Comparison of ENCODE assay signal across 27 cellular contexts in genomic region chr5:125298711-125299379, GRCh38.
DNase-seq lines count a peak whose midpoint lies in the region; ATAC-seq and TF ChIP-seq lines count a peak whose summit lies in the region.
"Had no signal": no experiment of that assay in that cellular context is flagged by ENCODE, and none has a peak within 500 bp of the region (broad histone marks: within the 10 kb centered on the region; RNA-seq: fewer than 3 reads in every experiment).

No MANE protein-coding gene starts in this region.

- no peaks in the 10 kb centered on the region for H3K27me3 Mint-ChIP-seq in endodermal cell (ENCODE audit: insufficient read depth)
- H3K27me3 Mint-ChIP-seq: activated B cell treated with CpG ODN at 0.5 μM for 24 hours; activated naive CD8-positive, alpha-beta T cell; activated T-helper 17 cell treated with anti-CD3 and anti-CD28 coated beads, Interleukin-2, amount 50 U/mL, for 72 hours; CD8-positive, alpha-beta memory T cell had no signal

- no peak overlapping the region for H3K23ac ChIP-seq in mesendoderm (ENCODE audit: low read length)

- H3K79me1 ChIP-seq in mesendoderm (ENCODE audit: low read length), result no peaks in the 10 kb centered on the region

- no peak overlapping the region for H2AK5ac ChIP-seq in mesendoderm (ENCODE audit: low read length)

- TF ChIP-seq CTCF in HCT116 (IDR thresholded peaks at IDR 0.05 in 2 of 3, conservative IDR thresholded peaks at IDR 0.05 in 1 of 3; ENCODE audit: borderline replicate concordance in 1 of 3, insufficient read depth in 1 of 3, low read depth in 2 of 3, low read length in 2 of 3), result no peak
- no peak for TF ChIP-seq CTCF in endodermal cell (conservative IDR thresholded peaks at IDR 0.05)
- TF ChIP-seq CTCF in parathyroid adenoma (IDR thresholded peaks at IDR 0.05), result no peak
- no peak for TF ChIP-seq CTCF in right lobe of liver (IDR thresholded peaks at IDR 0.05)

- H4K20me1 ChIP-seq in HCT116 (ENCODE audit: insufficient read depth), result no peaks in the 10 kb centered on the region

- no peak overlapping the region for H2BK120ac ChIP-seq in mesendoderm (ENCODE audit: low read depth, low read length)

- CTCF ChIA-PET in HCT116 (lab: Charles Lee), result no interaction called here

- TF ChIP-seq RAD21 in HCT116 (IDR thresholded peaks at IDR 0.05; ENCODE audit: low read depth), result no peak

- intact Hi-C loops in HCT116 (cut with micrococcal nuclease) (no loop called here), right lobe of liver (cut with DNase I) (no loop called here)

- H3K27me3 ChIP-seq in HCT116 (ENCODE audit: insufficient read depth, low read length) (no peaks in the 10 kb centered on the region), endodermal cell (ENCODE audit: control insufficient read depth, insufficient read depth, low read length, poor library complexity, severe bottlenecking) (no peaks in the 10 kb centered on the region), parathyroid adenoma (ENCODE audit: control insufficient read depth, insufficient read depth, low read length) (no peaks in the 10 kb centered on the region), mesendoderm (ENCODE audit: insufficient read depth, low read length, poor library complexity) (no peaks in the 10 kb centered on the region), right lobe of liver (no peaks in the 10 kb centered on the region)
- H3K27me3 ChIP-seq: body of pancreas, tibial nerve had no signal

- POLR2A ChIA-PET in HCT116 (lab: Charles Lee), result no interaction called here

- H3K4me2 ChIP-seq in HCT116 (ENCODE audit: low read length), result no peak overlapping the region
- H3K4me2 ChIP-seq in parathyroid adenoma (ENCODE audit: low read length), result no peak overlapping the region
- H3K4me2 ChIP-seq in mesendoderm (ENCODE audit: low read length), result no peak overlapping the region
- H3K4me2 ChIP-seq: KMS-11 had no signal

- H2BK15ac ChIP-seq in mesendoderm (replicated peaks; ENCODE audit: low read depth), result no peak overlapping the region

- H3K4me3 ChIP-seq in HCT116 (replicated peaks in 1 of 2; ENCODE audit: low read depth in 1 of 2, low read length in 2 of 2) (no peak overlapping the region), endodermal cell (ENCODE audit: low read length) (no peak overlapping the region), parathyroid adenoma (ENCODE audit: low read depth, low read length) (no peak overlapping the region), mesendoderm (ENCODE audit: low read length) (no peak overlapping the region), right lobe of liver (no peak overlapping the region)
- H3K4me3 ChIP-seq: body of pancreas, skin epidermis, tibial nerve had no signal

- RAD21 ChIA-PET in HCT116 (lab: Charles Lee; ENCODE audit: low non-redundant PET in 1 of 2, low total read pairs in 2 of 2, uncharacterized antibody in 2 of 2, unreplicated experiment in 2 of 2), result no interaction called here

- no peaks in the 10 kb centered on the region for H3K9me3 Mint-ChIP-seq in endodermal cell
- H3K9me3 Mint-ChIP-seq: activated B cell treated with CpG ODN at 0.5 μM for 24 hours; activated T-helper 17 cell treated with anti-CD3 and anti-CD28 coated beads, Interleukin-2, amount 50 U/mL, for 72 hours had no signal

- H4K8ac ChIP-seq in mesendoderm (ENCODE audit: low read depth, low read length), result no peak overlapping the region

- H2AFZ ChIP-seq in HCT116 (ENCODE audit: low read depth, low read length, poor library complexity, severe bottlenecking) (no peak overlapping the region), parathyroid adenoma (peak overlapping the region; percentile 29)

- ATAC-seq in HCT116, result 0 out of 2 replicates have a peak, but pooled peaks have one; percentile 9
- no peak for ATAC-seq in GM18909 (IDR thresholded peaks at IDR 0.05; ENCODE audit: poor library complexity, unreplicated experiment)
- ATAC-seq in right lobe of liver, result no peak
- ATAC-seq: activated T-helper 17 cell treated with anti-CD3 and anti-CD28 coated beads, Interleukin-2, amount 50 U/mL, for 72 hours; body of pancreas; natural killer cell; stimulated activated naive CD8-positive, alpha-beta T cell treated with anti-CD3 and anti-CD28 coated beads, Interleukin-15, Interleukin-2, amounts not matched to agents 100 U/mL and 50 U/mL, for 24 hours had no signal

- H3K36me3 ChIP-seq in HCT116 (ENCODE audit: control insufficient read depth in 1 of 2, insufficient read depth in 2 of 2, low read length in 2 of 2) (no peaks in the 10 kb centered on the region), endodermal cell (ENCODE audit: control insufficient read depth, insufficient read depth, low read length) (no peaks in the 10 kb centered on the region), parathyroid adenoma (ENCODE audit: control insufficient read depth, insufficient read depth, low read length) (no peaks in the 10 kb centered on the region), mesendoderm (ENCODE audit: control insufficient read depth, insufficient read depth, low read length) (no peaks in the 10 kb centered on the region), right lobe of liver (no peaks in the 10 kb centered on the region)
- H3K36me3 ChIP-seq: tibial nerve had no signal

- BruUV-seq in HCT116 (replicated peaks; lab: Mats Ljungman, UMichigan), result no TSS peak

- WGBS in endodermal cell (ENCODE audit: insufficient coverage in 1 of 2, insufficient read length in 1 of 2), 2 experiments, result 82 to 100% methylated on average over 1 of the region's 1 CpG
- no CpG with 5 or more reads among the region's 1 CpG for WGBS in mesendoderm (ENCODE audit: extremely low coverage, insufficient coverage, low lambda C conversion rate)
- 82% methylated on average over 1 of the region's 1 CpG for WGBS in right lobe of liver (ENCODE audit: insufficient coverage, low coverage, low lambda C conversion rate, missing lambda C conversion rate)

- H3K18ac ChIP-seq in mesendoderm (ENCODE audit: low read length), result no peak overlapping the region

- H3K79me2 ChIP-seq in HCT116 (ENCODE audit: insufficient read depth, low read length) (no peaks in the 10 kb centered on the region), parathyroid adenoma (no peaks in the 10 kb centered on the region), mesendoderm (ENCODE audit: control insufficient read depth, insufficient read depth, low read length) (no peaks in the 10 kb centered on the region)

- H3K4me3 Mint-ChIP-seq in endodermal cell, result no peak overlapping the region
- H3K4me3 Mint-ChIP-seq: activated B cell treated with CpG ODN at 0.5 μM for 24 hours; activated naive CD8-positive, alpha-beta T cell; activated T-helper 17 cell treated with anti-CD3 and anti-CD28 coated beads, Interleukin-2, amount 50 U/mL, for 72 hours; CD8-positive, alpha-beta memory T cell; natural killer cell had no signal

- H3K27ac ChIP-seq in HCT116 (ENCODE audit: low read depth, low read length) (no peak overlapping the region), endodermal cell (ENCODE audit: low read depth, low read length) (no peak overlapping the region), parathyroid adenoma (no peak overlapping the region), mesendoderm (ENCODE audit: low read depth, low read length) (no peak overlapping the region), right lobe of liver (no peak overlapping the region)
- H3K27ac ChIP-seq: body of pancreas, KMS-11, skin epidermis, tibial nerve had no signal

- H3K9ac ChIP-seq in HCT116 (ENCODE audit: low read length), result no peak overlapping the region
- H3K9ac ChIP-seq in endodermal cell (ENCODE audit: extremely low read depth, low read length, poor library complexity, severe bottlenecking), result no peak overlapping the region
- no peak overlapping the region for H3K9ac ChIP-seq in parathyroid adenoma
- H3K9ac ChIP-seq in mesendoderm (ENCODE audit: low read length), result no peak overlapping the region
- H3K9ac ChIP-seq: KMS-11 had no signal

- no peaks in the 10 kb centered on the region for H3K9me2 ChIP-seq in HCT116 (ENCODE audit: insufficient read depth)

- H3K27ac Mint-ChIP-seq in endodermal cell, result no peak overlapping the region
- H3K27ac Mint-ChIP-seq: activated B cell treated with CpG ODN at 0.5 μM for 24 hours; activated naive CD8-positive, alpha-beta T cell; activated T-helper 17 cell treated with anti-CD3 and anti-CD28 coated beads, Interleukin-2, amount 50 U/mL, for 72 hours; CD8-positive, alpha-beta memory T cell; natural killer cell had no signal

- H3K36me3 Mint-ChIP-seq in endodermal cell (ENCODE audit: low read depth), result no peaks in the 10 kb centered on the region
- H3K36me3 Mint-ChIP-seq: activated naive CD8-positive, alpha-beta T cell; CD8-positive, alpha-beta memory T cell; natural killer cell had no signal

- DNase-seq in HCT116 (ENCODE audit: low read depth, low spot score) (no peak), NCI-H2227 (lab: John Stamatoyannopoulos, UW; ENCODE audit: unreplicated experiment) (peak; percentile 17), endodermal cell (peak; percentile 48), mesendoderm (no peak), HT-29 (ENCODE audit: low spot score) (no peak), right lobe of liver (no peak)
- DNase-seq: activated B cell treated with CpG ODN at 0.5 μM for 24 hours; activated CD4-positive, alpha-beta T cell treated with anti-CD3 and anti-CD28 coated beads, Interleukin-2, amount 50 U/mL, for 4 hours; activated CD8-positive, alpha-beta memory T cell treated with anti-CD3 and anti-CD28 coated beads, Interleukin-2, amount 50 U/mL, for 4 hours; body of pancreas; CD8-positive, alpha-beta memory T cell; cortex of kidney; glutamatergic neuron; natural killer cell; NCI-H1092; NCI-H510A; NK-92 treated with Interleukin-12 subunit alpha and Interleukin-12 subunit beta, amount 100 ng/mL, for 24 hours; stimulated activated CD4-positive, alpha-beta T cell treated with anti-CD3 and anti-CD28 coated beads, Interleukin-2, amount 100 ng/mL, for 48 hours; stimulated activated naive CD8-positive, alpha-beta T cell treated with anti-CD3 and anti-CD28 coated beads, Interleukin-15, Interleukin-2, amounts not matched to agents 100 U/mL and 50 U/mL, for 24 hours; T-helper 9 cell had no signal

- H3K4me1 ChIP-seq in HCT116 (ENCODE audit: control insufficient read depth in 1 of 2, insufficient read depth in 2 of 2, low read length in 2 of 2) (peaks cover 2 to 10% of the 10 kb centered on the region in 2 experiments; a peak in 3 of 4 replicates), endodermal cell (ENCODE audit: control insufficient read depth, insufficient read depth, low read length) (peaks cover 7% of the 10 kb centered on the region), parathyroid adenoma (peaks cover 12% of the 10 kb centered on the region), mesendoderm (ENCODE audit: control insufficient read depth, low read depth, low read length) (no peaks in the 10 kb centered on the region), right lobe of liver (no peaks in the 10 kb centered on the region)
- H3K4me1 ChIP-seq: body of pancreas, tibial nerve had no signal

- H4K5ac ChIP-seq in mesendoderm (ENCODE audit: low read length), result no peak overlapping the region

- no peak overlapping the region for H3K56ac ChIP-seq in mesendoderm (ENCODE audit: low read length)

- H3K9me3 ChIP-seq in HCT116 (ENCODE audit: control insufficient read depth in 1 of 2, insufficient read depth in 1 of 2, low read depth in 1 of 2, low read length in 2 of 2) (no peaks in the 10 kb centered on the region), endodermal cell (ENCODE audit: control insufficient read depth, low read length) (no peaks in the 10 kb centered on the region), parathyroid adenoma (ENCODE audit: control insufficient read depth, low read length) (no peaks in the 10 kb centered on the region), right lobe of liver (no peaks in the 10 kb centered on the region)
- H3K9me3 ChIP-seq: body of pancreas, tibial nerve had no signal

- H3K4ac ChIP-seq in mesendoderm (ENCODE audit: low read depth, low read length), result no peak overlapping the region

- H2BK5ac ChIP-seq in mesendoderm (ENCODE audit: low read length), result no peak overlapping the region

- TF ChIP-seq POLR2A in HCT116 (IDR thresholded peaks at IDR 0.05; ENCODE audit: borderline replicate concordance, extremely low read depth, insufficient read depth, insufficient read length), result no peak
- TF ChIP-seq POLR2A in right lobe of liver (IDR thresholded peaks at IDR 0.05), result no peak

- peaks cover 20% of the 10 kb centered on the region for H3K4me1 Mint-ChIP-seq in endodermal cell
- H3K4me1 Mint-ChIP-seq: activated B cell treated with CpG ODN at 0.5 μM for 24 hours; activated T-helper 17 cell treated with anti-CD3 and anti-CD28 coated beads, Interleukin-2, amount 50 U/mL, for 72 hours; CD8-positive, alpha-beta memory T cell; natural killer cell had no signal

Comparison
In these comparisons a context has a peak if more than half of its experiments do, and no peak if none do; other contexts are left out.
1. DNase-seq: peak in NCI-H2227 (single experiment) and endodermal cell (single experiment); none in HCT116 (single experiment), mesendoderm (single experiment), HT-29 (single experiment) and right lobe of liver (0 of 3).